12 cellular contexts compared by ENCODE assay signal in the genomic region with DNA sequence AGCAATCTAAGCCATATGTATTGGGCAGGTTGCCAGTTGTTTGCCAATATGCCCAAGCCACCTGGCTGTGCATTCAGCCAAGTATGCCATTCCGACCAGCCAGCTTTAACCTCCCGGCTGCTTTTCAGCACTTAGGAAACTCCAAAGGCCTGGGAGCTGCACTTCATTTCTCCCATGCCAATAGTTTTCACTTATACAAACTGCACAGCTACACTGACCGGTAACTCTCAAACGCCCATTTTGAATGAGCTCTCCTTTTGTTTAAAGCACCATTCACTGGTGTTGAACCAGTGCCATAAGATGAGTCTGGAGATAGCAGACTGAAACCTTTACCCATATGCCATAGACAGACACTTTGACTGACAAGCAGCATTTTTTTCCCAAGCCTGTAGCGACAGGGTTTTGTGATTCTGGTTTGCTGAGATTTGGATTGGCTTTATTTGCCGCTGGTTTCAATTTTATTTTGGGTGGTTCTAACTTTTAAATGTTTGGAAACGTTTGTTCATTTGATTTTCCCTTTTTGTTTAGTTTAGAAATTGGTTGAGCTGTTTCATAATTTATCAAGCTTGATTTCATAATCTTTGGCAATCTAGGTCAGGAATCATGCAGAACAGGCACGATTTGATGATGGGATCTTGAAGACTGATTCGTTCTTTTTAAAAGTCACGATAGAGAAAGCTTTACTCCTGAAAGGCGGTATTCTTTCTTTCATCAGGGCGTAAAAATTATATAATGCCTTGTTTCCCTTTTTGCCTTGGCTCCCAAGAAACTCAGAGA.
DNase-seq lines count a peak whose midpoint lies in the region; ATAC-seq and TF ChIP-seq lines count a peak whose summit lies in the region.
"Had no signal": no experiment of that assay in that cellular context is flagged by ENCODE, and none has a peak within 500 bp of the region (broad histone marks: within the 10 kb centered on the region; RNA-seq: fewer than 3 reads in every experiment).

No MANE protein-coding gene starts in this region.

- no peaks in the 10 kb centered on the region for H3K9me3 Mint-ChIP-seq in T-cell
- H3K9me3 Mint-ChIP-seq: CD4-positive, CD25-positive, alpha-beta regulatory T cell; IgD-negative memory B cell had no signal

- no peak overlapping the region for H3K9ac ChIP-seq in muscle layer of colon (ENCODE audit: low read length)

- CTCF ChIA-PET in T-cell (lab: Charles Lee): no interaction called here

- intact Hi-C loops in ovary (cut with DNase I): no loop called here

- H3K9me3 ChIP-seq in muscle layer of colon (ENCODE audit: low read length): no peaks in the 10 kb centered on the region
- no peaks in the 10 kb centered on the region for H3K9me3 ChIP-seq in ovary

- TF ChIP-seq EP300 in ovary (IDR thresholded peaks at IDR 0.05): no peak

- H3K27ac Mint-ChIP-seq in T-cell: no peak overlapping the region
- H3K27ac Mint-ChIP-seq: CD4-positive, CD25-positive, alpha-beta regulatory T cell; IgD-negative memory B cell had no signal

- H3K4me1 Mint-ChIP-seq in T-cell: no peaks in the 10 kb centered on the region
- H3K4me1 Mint-ChIP-seq: CD4-positive, CD25-positive, alpha-beta regulatory T cell; IgD-negative memory B cell had no signal

- peaks cover 0 to 5% of the 10 kb centered on the region in 2 donors for H3K27me3 Mint-ChIP-seq in T-cell

- ATAC-seq in T-cell (replicated peaks in 1 of 4) (no peak), GM21723 (IDR thresholded peaks at IDR 0.05; ENCODE audit: unreplicated experiment) (no peak)

- no peak for TF ChIP-seq CTCF in ovary (IDR thresholded peaks at IDR 0.05)

- H3K4me3 ChIP-seq in muscle layer of colon (ENCODE audit: low read depth in 1 of 2, low read length in 2 of 2) (no peak overlapping the region), ovary (no peak overlapping the region)

- H3K36me3 ChIP-seq in muscle layer of colon (ENCODE audit: insufficient read depth, low read length): no peaks in the 10 kb centered on the region
- H3K36me3 ChIP-seq in ovary: no peaks in the 10 kb centered on the region

- H3K27ac ChIP-seq in muscle layer of colon (ENCODE audit: low read depth, low read length) (peak overlapping the region; percentile 23), ovary (no peak overlapping the region)

- WGBS in ovary, 3 donors: 85 to 94% (median 93%) methylated on average over 12 of the region's 12 CpGs

- peak; percentile 57 for DNase-seq in D341Med (ENCODE audit: low spot score)
- peak; percentile 62 for DNase-seq in NCI-H2107 (lab: John Stamatoyannopoulos, UW)
- peak; percentile 95 for DNase-seq in cerebellar cortex (ENCODE audit: low spot score)
- no peak for DNase-seq in T-cell
- no peak for DNase-seq in ovary
- DNase-seq in activated T-cell treated with anti-CD3 and anti-CD28 coated beads, Interleukin-2, amount 50 U/mL, for 1 hour: no peak
- DNase-seq: CD4-positive, CD25-positive, alpha-beta regulatory T cell; mesendoderm; stimulated activated CD4-positive, alpha-beta T cell treated with anti-CD3 and anti-CD28 coated beads, Interleukin-2, amount 100 ng/mL, for 24 hours had no signal

- no peak overlapping the region for H3K4me3 Mint-ChIP-seq in T-cell
- H3K4me3 Mint-ChIP-seq: CD4-positive, CD25-positive, alpha-beta regulatory T cell; IgD-negative memory B cell had no signal

- TF ChIP-seq POLR2A in ovary (IDR thresholded peaks at IDR 0.05): no peak

- H3K4me1 ChIP-seq in muscle layer of colon (ENCODE audit: insufficient read depth, low read length) (peaks cover 32% of the 10 kb centered on the region), ovary (ENCODE audit: insufficient read depth) (peaks cover 1% of the 10 kb centered on the region)

- H3K27me3 ChIP-seq in muscle layer of colon (ENCODE audit: control insufficient read depth in 1 of 2, insufficient read depth in 2 of 2, low read length in 2 of 2) (no peaks in the 10 kb centered on the region), ovary (no peaks in the 10 kb centered on the region)

- POLR2A ChIA-PET in T-cell (lab: Charles Lee): no interaction called here

- no peaks in the 10 kb centered on the region for H3K36me3 Mint-ChIP-seq in T-cell
- H3K36me3 Mint-ChIP-seq: CD4-positive, CD25-positive, alpha-beta regulatory T cell; IgD-negative memory B cell had no signal

Comparison
In these comparisons a context has a peak if more than half of its experiments do, and no peak if none do; other contexts are left out.
1. DNase-seq: peak in D341Med (single experiment), NCI-H2107 (single experiment) and cerebellar cortex (single experiment); none in T-cell (0 of 34), ovary (0 of 5) and activated T-cell treated with anti-CD3 and anti-CD28 coated beads, Interleukin-2, amount 50 U/mL, for 1 hour (single experiment).